Comparison of ENCODE assay signal across 9 cellular contexts in the genomic region with DNA sequence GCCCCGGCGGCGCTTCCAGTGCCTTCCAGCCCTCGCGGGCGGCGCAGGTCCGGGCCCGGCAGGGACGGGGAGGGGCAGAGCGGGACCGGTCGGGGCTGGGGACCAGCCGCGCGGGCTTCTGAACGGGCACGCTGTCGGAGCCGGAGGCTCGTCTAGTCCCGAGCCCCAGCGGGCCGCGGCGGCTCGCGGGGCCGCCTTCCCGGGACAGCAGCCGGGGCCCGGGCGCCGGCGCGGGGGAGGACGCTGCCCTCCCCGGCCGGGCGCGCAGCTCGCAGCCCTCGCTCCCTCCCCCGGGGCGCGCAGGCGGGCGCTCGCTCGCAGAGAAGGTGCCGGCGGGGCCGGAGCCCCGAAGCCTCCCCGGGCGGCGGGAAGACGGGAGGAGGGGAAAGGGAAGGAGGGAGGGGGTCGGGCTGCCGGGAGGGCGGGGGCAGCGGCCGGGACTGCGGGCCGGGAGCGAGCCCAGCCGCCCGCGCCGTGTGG. TPM values are rescaled to one million over a fixed set of nuclear protein-coding genes. Genes with fewer than 3 reads are reported as not detected.
DNase-seq lines count a peak whose midpoint lies in the region; ATAC-seq, FAIRE-seq and TF ChIP-seq lines count a peak whose summit lies in the region.
"Had no signal": no experiment of that assay in that cellular context is flagged by ENCODE, and none has a peak within 500 bp of the region (broad histone marks: within the 10 kb centered on the region; RNA-seq: fewer than 3 reads in every experiment).

No MANE protein-coding gene starts in this region.

- peak overlapping the region; percentile 61 to 71 (median 61) for H3K4me3 ChIP-seq in keratinocyte (ENCODE audit: control insufficient read depth in 2 of 3, extremely low read depth in 1 of 3, insufficient read depth in 2 of 3, low read depth in 1 of 3, low read length in 3 of 3)

- H3K4me2 ChIP-seq in keratinocyte (ENCODE audit: control insufficient read depth, extremely low read depth, insufficient read depth, low read depth, low read length), result peak overlapping the region; percentile 26

- peak overlapping the region; percentile 73 for H3K9ac ChIP-seq in keratinocyte (ENCODE audit: control insufficient read depth, extremely low read depth, insufficient read depth, low read length)

- no peaks in the 10 kb centered on the region for H3K9me3 ChIP-seq in keratinocyte (ENCODE audit: control insufficient read depth, low read depth, low read length)

- peaks cover 46% of the 10 kb centered on the region for H3K4me1 ChIP-seq in keratinocyte (ENCODE audit: control insufficient read depth, extremely low read depth, insufficient read depth, low read length)

- H2AFZ ChIP-seq in keratinocyte (ENCODE audit: control insufficient read depth, low read length), result no peak overlapping the region

- H3K36me3 ChIP-seq in keratinocyte (ENCODE audit: control insufficient read depth in 2 of 2, extremely low read depth in 1 of 2, insufficient read depth in 2 of 2, low read length in 2 of 2), result peaks cover 0 to 6% of the 10 kb centered on the region in 2 experiments

- peak; percentile 33 for DNase-seq in DMS153 (lab: John Stamatoyannopoulos, UW)
- no peak for DNase-seq in DMS153 treated with DMSO at 0.1 percent for 48 hours (lab: John Stamatoyannopoulos, UW; ENCODE audit: unreplicated experiment)
- DNase-seq in NCI-H2227 treated with DMSO at 0.1 percent for 48 hours (lab: John Stamatoyannopoulos, UW), result peak; percentile 35
- peak; percentile 74 to 84 for DNase-seq in T47D (ENCODE audit: low read depth in 1 of 2, low spot score in 1 of 2)
- no peak for DNase-seq in keratinocyte (ENCODE audit: low read depth, low spot score)
- DNase-seq in smooth muscle cell of the brain vasculature (ENCODE audit: low read depth, low spot score), result peak; percentile 9
- DNase-seq in NCI-H2107 (lab: John Stamatoyannopoulos, UW), result no peak

- peaks cover 51% of the 10 kb centered on the region for H3K79me2 ChIP-seq in keratinocyte (ENCODE audit: control insufficient read depth, insufficient read depth, low read length)

- dilution Hi-C loops in keratinocyte (cut with MboI; ENCODE audit: extremely low pct_ligation_motif_present, low sequenced_read_pairs), result no loop called here

- FAIRE-seq in keratinocyte (lab: Jason Lieb, UNC), result no peak
- FAIRE-seq: A204.1 had no signal

- in situ Hi-C loops in T47D (cut with HindIII; ENCODE audit: low pct_unique_long_range_greater_than_20kb, low sequenced_read_pairs), result no loop called here

- H4K20me1 ChIP-seq in keratinocyte (ENCODE audit: control insufficient read depth, extremely low read depth, insufficient read depth, low read length), result peaks cover 11% of the 10 kb centered on the region

- H3K9me1 ChIP-seq in keratinocyte (ENCODE audit: control insufficient read depth, extremely low read depth, insufficient read depth, low read length), result peaks cover 4% of the 10 kb centered on the region

- no peaks in the 10 kb centered on the region for H3K27me3 ChIP-seq in keratinocyte (ENCODE audit: control insufficient read depth, extremely low read depth, insufficient read depth, low read length)

- ATAC-seq in HG02970 (IDR thresholded peaks at IDR 0.05; ENCODE audit: low FRiP score, unreplicated experiment), result no peak

- peak overlapping the region; percentile 59 for H3K27ac ChIP-seq in keratinocyte (ENCODE audit: control insufficient read depth, insufficient read depth, low read length)

- no peak for TF ChIP-seq CTCF in keratinocyte (optimal IDR thresholded peaks at IDR 0.05 in 1 of 3, IDR thresholded peaks at IDR 0.05 in 1 of 3, conservative IDR thresholded peaks at IDR 0.05 in 1 of 3; ENCODE audit: extremely low read depth in 1 of 3, insufficient read depth in 2 of 3, low read length in 3 of 3)

RNA-seq across cellular contexts. Expression of a gene that starts 0.7 kb away (rescaled TPM):
- 19.9 to 50.7 TPM (median 23.7 TPM) in 3 replicates for polyA plus RNA-seq in keratinocyte
- polyA plus RNA-seq in keratinocyte (2011; ENCODE audit: low read depth), result 14.5 TPM
- 27.2 and 34.1 TPM in 2 replicates for polyA plus RNA-seq in keratinocyte (2011; cell fraction: cytosol; rRNA removed)
- polyA plus RNA-seq in keratinocyte (2011; cell fraction: nucleus; rRNA removed), result 64.2 and 79.1 TPM in 2 replicates
- polyA plus RNA-seq in keratinocyte (2012; ENCODE audit: low replicate concordance), result 37.4 and 48.9 TPM in 2 replicates
- polyA minus RNA-seq in keratinocyte, result 23.1 to 84.4 TPM (median 23.5 TPM) in 3 replicates
- polyA minus RNA-seq in keratinocyte (2011; cell fraction: cytosol; rRNA and poly(A)+ RNA removed), result 21.5 TPM
- 35.0 and 48.7 TPM in 2 replicates for polyA minus RNA-seq in keratinocyte (2011; cell fraction: nucleus; rRNA and poly(A)+ RNA removed)

Comparison
In these comparisons a context has a peak if more than half of its experiments do, and no peak if none do; other contexts are left out.
1. DNase-seq: peak in DMS153 (single experiment), NCI-H2227 treated with DMSO at 0.1 percent for 48 hours (single experiment), T47D (2 of 2) and smooth muscle cell of the brain vasculature (single experiment); none in DMS153 treated with DMSO at 0.1 percent for 48 hours (single experiment), keratinocyte (single experiment) and NCI-H2107 (single experiment).